1 cellular context compared by ENCODE assay signal in genomic region chr16:86519649-86520316, GRCh38.
TF ChIP-seq lines count a peak whose summit lies in the region.

No MANE protein-coding gene starts in this region.

TF ChIP-seq in HEK293, 187 proteins besides CTCF, POLR2A, EP300 and RAD21 (continued from another document):
- TF ChIP-seq ZNF341 (tag by site-specific recombination; IDR thresholded peaks at IDR 0.05; ENCODE audit: low read depth) (no peak), ZNF121 (tag by site-specific recombination; IDR thresholded peaks at IDR 0.05) (0 out of 2 replicates have a peak, but pooled peaks have one; percentile 11), ZNF629 (tag by site-specific recombination; IDR thresholded peaks at IDR 0.05) (no peak), ZBTB6 (tag by site-specific recombination; IDR thresholded peaks at IDR 0.05) (no peak), SP3 (tag by site-specific recombination; IDR thresholded peaks at IDR 0.05) (peak; percentile 58; the same call in 1 of the 2 replicates), ZNF112 (tag by site-specific recombination; IDR thresholded peaks at IDR 0.05) (no peak), KLF1 (tag by site-specific recombination; IDR thresholded peaks at IDR 0.05) (peak; percentile 35; the same call in 1 of the 2 replicates), ZSCAN4 (tag by site-specific recombination; IDR thresholded peaks at IDR 0.05) (no peak), ZNF660 (tag by site-specific recombination; IDR thresholded peaks at IDR 0.05) (0 out of 2 replicates have a peak, but pooled peaks have one; percentile 43)
